ENCODE assay signal across 2 cellular contexts in genomic region chr16:1332618-1333148, GRCh38.
TF ChIP-seq lines count a peak whose summit lies in the region.

No MANE protein-coding gene starts in this region.

TF ChIP-seq in H1, 55 proteins besides CTCF, POLR2A, EP300 and RAD21:
- TF ChIP-seq, protein P1, sequence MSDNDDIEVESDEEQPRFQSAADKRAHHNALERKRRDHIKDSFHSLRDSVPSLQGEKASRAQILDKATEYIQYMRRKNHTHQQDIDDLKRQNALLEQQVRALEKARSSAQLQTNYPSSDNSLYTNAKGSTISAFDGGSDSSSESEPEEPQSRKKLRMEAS (IDR thresholded peaks at IDR 0.05), result no peak
- TF ChIP-seq BACH1 (IDR thresholded peaks at IDR 0.05; ENCODE audit: low read length) (no peak), POLR2AphosphoS5 (IDR thresholded peaks at IDR 0.05; ENCODE audit: low read depth, low read length) (no peak), EZH2 (IDR thresholded peaks at IDR 0.05; ENCODE audit: low read depth, low read length, severe bottlenecking) (peak; percentile 0)
- TF ChIP-seq, protein P2, sequence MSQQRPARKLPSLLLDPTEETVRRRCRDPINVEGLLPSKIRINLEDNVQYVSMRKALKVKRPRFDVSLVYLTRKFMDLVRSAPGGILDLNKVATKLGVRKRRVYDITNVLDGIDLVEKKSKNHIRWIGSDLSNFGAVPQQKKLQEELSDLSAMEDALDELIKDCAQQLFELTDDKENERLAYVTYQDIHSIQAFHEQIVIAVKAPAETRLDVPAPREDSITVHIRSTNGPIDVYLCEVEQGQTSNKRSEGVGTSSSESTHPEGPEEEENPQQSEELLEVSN (IDR thresholded peaks at IDR 0.05), result no peak

TF ChIP-seq in neural cell, 6 proteins besides CTCF, POLR2A, EP300 and RAD21:
- TF ChIP-seq TAF1 (IDR thresholded peaks at IDR 0.05; ENCODE audit: low read depth) (no peak), MXI1 (conservative IDR thresholded peaks at IDR 0.05; ENCODE audit: poor library complexity, severe bottlenecking) (no peak), SMC3 (conservative IDR thresholded peaks at IDR 0.05; ENCODE audit: poor library complexity) (no peak), EZH2 (IDR thresholded peaks at IDR 0.05; ENCODE audit: borderline replicate concordance, insufficient read depth, low read length, poor library complexity, severe bottlenecking) (no peak), REST (IDR thresholded peaks at IDR 0.05; ENCODE audit: borderline replicate concordance) (no peak), POLR2AphosphoS5 (IDR thresholded peaks at IDR 0.05) (no peak)
TF ChIP-seq in neural cell: peak in this region for 0.
